In genomic region chr20:6269163-6269873, GRCh38 we compare ENCODE assay signal across 1 cellular context.
A peak's percentile ranks its signal among the peaks of the same experiment; 100 is the strongest.
TF ChIP-seq lines count a peak whose summit lies in the region.

No MANE protein-coding gene starts in this region.

TF ChIP-seq in WTC11, 78 proteins besides CTCF, POLR2A, EP300 and RAD21:
- TF ChIP-seq FOXJ3 (CRISPR knock-in tag; IDR thresholded peaks at IDR 0.05; ENCODE audit: borderline replicate concordance) = no peak
- no peak for TF ChIP-seq GRHL2 (CRISPR knock-in tag; IDR thresholded peaks at IDR 0.05; ENCODE audit: insufficient replicate concordance, severe bottlenecking)
- TF ChIP-seq ATF3 (CRISPR knock-in tag; conservative IDR thresholded peaks at IDR 0.05) = peak; percentile 63; the same call in 1 of the 2 replicates
